Comparison of ENCODE assay signal across 19 cellular contexts in the genomic region with DNA sequence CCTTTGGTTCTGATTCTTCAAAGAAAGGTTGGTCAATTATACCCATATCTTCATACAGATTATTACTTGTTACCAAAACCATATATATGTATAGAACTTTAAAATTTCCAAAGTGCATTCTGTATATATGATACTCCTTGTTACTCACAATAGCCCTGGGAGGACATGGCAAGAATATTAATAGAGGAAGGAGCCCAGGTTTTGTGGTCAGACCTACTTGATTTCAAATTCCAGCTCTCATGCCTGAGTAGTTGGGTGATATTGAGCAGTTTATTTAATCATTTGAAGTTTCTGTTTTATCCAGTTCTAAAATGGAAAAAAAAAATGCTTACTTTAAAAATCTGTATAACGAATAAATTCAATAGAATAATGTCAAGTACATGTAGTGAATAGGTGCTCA. TPM values are rescaled to one million over a fixed set of nuclear protein-coding genes. Genes with fewer than 3 reads are reported as not detected.
DNase-seq lines count a peak whose midpoint lies in the region; ATAC-seq, FAIRE-seq and TF ChIP-seq lines count a peak whose summit lies in the region.
"Had no signal": no experiment of that assay in that cellular context is flagged by ENCODE, and none has a peak within 500 bp of the region (broad histone marks: within the 10 kb centered on the region; RNA-seq: fewer than 3 reads in every experiment).

No MANE protein-coding gene starts in this region.

- no peak for TF ChIP-seq RAD21 in SK-N-SH (IDR thresholded peaks at IDR 0.05; ENCODE audit: low read length)

- peaks cover 5% of the 10 kb centered on the region for H3F3A ChIP-seq in SK-N-SH (replicated peaks; ENCODE audit: insufficient read depth)

- CTCF ChIA-PET in SK-N-SH (lab: Yijun Ruan, JAX) = no interaction called here
- CTCF ChIA-PET in CD4-positive, alpha-beta T cell (lab: Charles Lee) = no interaction called here

- H3K4me3 ChIP-seq in SK-N-SH (ENCODE audit: low read depth in 2 of 2, low read length in 1 of 2) = 0 out of 4 replicates have a peak overlapping the region, but pooled peaks of 1 of the 2 experiments have one; percentile 91
- H3K4me3 ChIP-seq in astrocyte (ENCODE audit: insufficient read depth, low read depth, low read length) = no peak overlapping the region
- H3K4me3 ChIP-seq: pancreas had no signal

- H3K36me3 ChIP-seq in SK-N-SH (replicated peaks in 1 of 2; ENCODE audit: control insufficient read depth in 1 of 2, insufficient read depth in 2 of 2, low read length in 1 of 2) (no peaks in the 10 kb centered on the region), astrocyte (ENCODE audit: insufficient read depth, low read length) (no peaks in the 10 kb centered on the region)
- H3K36me3 ChIP-seq: pancreas, stomach had no signal

- 35% methylated on average over 1 of the region's 1 CpG for WGBS in SK-N-SH (ENCODE audit: low lambda C conversion rate)

- no peak overlapping the region for H3K9ac ChIP-seq in SK-N-SH
- H3K9ac ChIP-seq in astrocyte (ENCODE audit: low read length) = no peak overlapping the region

- TF ChIP-seq CTCF in SK-N-SH (IDR thresholded peaks at IDR 0.05) (no peak), astrocyte (IDR thresholded peaks at IDR 0.05; ENCODE audit: insufficient read depth, low read depth, low read length) (no peak), mesothelial cell of epicardium (IDR thresholded peaks at IDR 0.05; ENCODE audit: unreplicated experiment) (no peak)
- no peak for TF ChIP-seq CTCF in CD4-positive, alpha-beta T cell (IDR thresholded peaks at IDR 0.05)

- no peaks in the 10 kb centered on the region for H3K9me3 Mint-ChIP-seq in CD4-positive, alpha-beta T cell
- H3K9me3 Mint-ChIP-seq in astrocyte (ENCODE audit: unreplicated experiment) (no peaks in the 10 kb centered on the region), mesothelial cell of epicardium (no peaks in the 10 kb centered on the region)
- H3K9me3 Mint-ChIP-seq: effector memory CD8-positive, alpha-beta T cell had no signal

- no peak for DNase-seq in SK-N-SH
- no peak for DNase-seq in CD4-positive, alpha-beta T cell
- DNase-seq in astrocyte (ENCODE audit: low read depth) = peak; percentile 64
- DNase-seq in mesothelial cell of epicardium (ENCODE audit: low spot score in 2 of 2, unreplicated experiment in 2 of 2) = no peak
- no peak for DNase-seq in effector CD8-positive, alpha-beta T cell (lab: John Stamatoyannopoulos, UW)
- DNase-seq in SIG-M5 treated with dmso at 0.1 percent for 504 hours (lab: John Stamatoyannopoulos, UW; ENCODE audit: unreplicated experiment) = no peak
- DNase-seq: activated naive CD4-positive, alpha-beta T cell treated with anti-CD3 and anti-CD28 coated beads, Interleukin-2, amount 50 U/mL, for 16 hours; caudate nucleus; CD4-positive, alpha-beta memory T cell; effector memory CD8-positive, alpha-beta T cell; left colon; MV-4-11; NCI-H2081; NCI-H526 treated with DMSO at 0.1 percent for 48 hours; pancreas; stomach had no signal

- H3K27ac Mint-ChIP-seq in CD4-positive, alpha-beta T cell = peak overlapping the region; percentile 83
- H3K27ac Mint-ChIP-seq in astrocyte (ENCODE audit: unreplicated experiment) = no peak overlapping the region
- no peak overlapping the region for H3K27ac Mint-ChIP-seq in mesothelial cell of epicardium
- H3K27ac Mint-ChIP-seq: effector memory CD8-positive, alpha-beta T cell had no signal

- H3K27me3 ChIP-seq in SK-N-SH (ENCODE audit: insufficient read depth) = no peaks in the 10 kb centered on the region
- no peaks in the 10 kb centered on the region for H3K27me3 ChIP-seq in CD4-positive, alpha-beta T cell (ENCODE audit: control insufficient read depth, insufficient read depth, low read length)
- H3K27me3 ChIP-seq in astrocyte (ENCODE audit: insufficient read depth, low read length) = no peaks in the 10 kb centered on the region
- H3K27me3 ChIP-seq: pancreas, stomach had no signal

- H3K9me2 ChIP-seq in SK-N-SH = no peaks in the 10 kb centered on the region

- H3K27me3 Mint-ChIP-seq in CD4-positive, alpha-beta T cell = no peaks in the 10 kb centered on the region
- no peaks in the 10 kb centered on the region for H3K27me3 Mint-ChIP-seq in astrocyte (ENCODE audit: low read depth, unreplicated experiment)
- H3K27me3 Mint-ChIP-seq in mesothelial cell of epicardium (ENCODE audit: low read depth) = peaks cover 9% of the 10 kb centered on the region
- H3K27me3 Mint-ChIP-seq: CD4-positive, alpha-beta memory T cell; effector memory CD8-positive, alpha-beta T cell had no signal

- H3K4me1 ChIP-seq in SK-N-SH (ENCODE audit: control insufficient read depth in 1 of 2, insufficient read depth in 2 of 2, low read depth in 1 of 2, low read length in 1 of 2) = peaks cover 4 to 31% of the 10 kb centered on the region in 2 experiments; a peak in 2 of 4 replicates
- peaks cover 19% of the 10 kb centered on the region for H3K4me1 ChIP-seq in astrocyte (ENCODE audit: insufficient read depth, low read length)

- POLR2A ChIA-PET in SK-N-SH (lab: Yijun Ruan, JAX) = no interaction called here
- POLR2A ChIA-PET in CD4-positive, alpha-beta T cell (lab: Charles Lee) = no interaction called here

- no peak for TF ChIP-seq EP300 in SK-N-SH (IDR thresholded peaks at IDR 0.05; ENCODE audit: borderline replicate concordance in 1 of 2, low read depth in 1 of 2, low read length in 1 of 2)

- H3K4me2 ChIP-seq in SK-N-SH (peak overlapping the region; percentile 21; the same call in 1 of the 2 replicates), astrocyte (ENCODE audit: low read length) (peak overlapping the region; percentile 96)

- intact Hi-C loops in CD4-positive, alpha-beta T cell (cut with DNase I, micrococcal nuclease) = no loop called here

- no peak overlapping the region for H2AFZ ChIP-seq in SK-N-SH (ENCODE audit: low read depth)
- H2AFZ ChIP-seq in astrocyte (ENCODE audit: low read depth, low read length) = no peak overlapping the region

- peaks cover 35% of the 10 kb centered on the region for H3K4me1 Mint-ChIP-seq in CD4-positive, alpha-beta T cell (ENCODE audit: low read depth)
- H3K4me1 Mint-ChIP-seq in astrocyte (ENCODE audit: low read depth, unreplicated experiment) (peaks cover 18% of the 10 kb centered on the region), mesothelial cell of epicardium (peaks cover 7% of the 10 kb centered on the region)

- H3K79me2 ChIP-seq in SK-N-SH (ENCODE audit: insufficient read depth) (0 out of 2 replicates have a peak, but pooled peaks cover 7% of the 10 kb centered on the region), astrocyte (ENCODE audit: insufficient read depth, low read length) (peaks cover 10% of the 10 kb centered on the region)

- H3K9me3 ChIP-seq in SK-N-SH (no peaks in the 10 kb centered on the region), astrocyte (ENCODE audit: insufficient read depth, low read depth, low read length) (no peaks in the 10 kb centered on the region)
- H3K9me3 ChIP-seq in CD4-positive, alpha-beta T cell (ENCODE audit: control insufficient read depth, low read length) = no peaks in the 10 kb centered on the region
- H3K9me3 ChIP-seq: pancreas, stomach had no signal

- no peaks in the 10 kb centered on the region for H4K20me1 ChIP-seq in SK-N-SH (ENCODE audit: insufficient read depth)
- peaks cover 3% of the 10 kb centered on the region for H4K20me1 ChIP-seq in astrocyte (ENCODE audit: insufficient read depth, low read length)

- H3K4me3 Mint-ChIP-seq in CD4-positive, alpha-beta T cell = peak overlapping the region; percentile 93
- H3K4me3 Mint-ChIP-seq in astrocyte (ENCODE audit: unreplicated experiment) (peak overlapping the region; percentile 89), mesothelial cell of epicardium (peak overlapping the region; percentile 7)

- no peak overlapping the region for H3K27ac ChIP-seq in SK-N-SH (ENCODE audit: low read depth in 2 of 2, low read length in 1 of 2)
- no peak overlapping the region for H3K27ac ChIP-seq in CD4-positive, alpha-beta T cell (ENCODE audit: low read depth, low read length)
- no peak overlapping the region for H3K27ac ChIP-seq in astrocyte (ENCODE audit: low read depth, low read length)
- H3K27ac ChIP-seq: pancreas, stomach had no signal

- ATAC-seq in SK-N-SH treated with all-trans-retinoic acid at 6 μM for 48 hours (no peak), HG03571 (IDR thresholded peaks at IDR 0.05; ENCODE audit: unreplicated experiment) (no peak)
- no peak for ATAC-seq in CD4-positive, alpha-beta T cell (ENCODE audit: poor library complexity)
- ATAC-seq: effector memory CD8-positive, alpha-beta T cell; left colon; pancreas had no signal

- no peaks in the 10 kb centered on the region for H3K36me3 Mint-ChIP-seq in CD4-positive, alpha-beta T cell (ENCODE audit: low read depth)
- H3K36me3 Mint-ChIP-seq in astrocyte (ENCODE audit: low read depth, unreplicated experiment) (peaks cover 8% of the 10 kb centered on the region), mesothelial cell of epicardium (no peaks in the 10 kb centered on the region)

- FAIRE-seq in astrocyte (lab: Jason Lieb, UNC) = no peak
- FAIRE-seq: pancreas, urothelium cell line had no signal

TF ChIP-seq in SK-N-SH, 30 proteins besides CTCF, POLR2A, EP300 and RAD21 (continues in another document):
- TF ChIP-seq YY1 (IDR thresholded peaks at IDR 0.05; ENCODE audit: low read depth) (no peak), TCF12 (IDR thresholded peaks at IDR 0.05) (no peak), RFX5 (IDR thresholded peaks at IDR 0.05; ENCODE audit: low read length) (no peak), RCOR1 (IDR thresholded peaks at IDR 0.05; ENCODE audit: low read length) (no peak), FOXM1 (IDR thresholded peaks at IDR 0.05; ENCODE audit: low read depth) (no peak)
- TF ChIP-seq, protein P1, sequence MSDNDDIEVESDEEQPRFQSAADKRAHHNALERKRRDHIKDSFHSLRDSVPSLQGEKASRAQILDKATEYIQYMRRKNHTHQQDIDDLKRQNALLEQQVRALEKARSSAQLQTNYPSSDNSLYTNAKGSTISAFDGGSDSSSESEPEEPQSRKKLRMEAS (IDR thresholded peaks at IDR 0.05; ENCODE audit: low read depth) = no peak

TF ChIP-seq in SK-N-SH treated with all-trans-retinoic acid at 6 μM for 48 hours, 23 proteins besides CTCF, POLR2A, EP300 and RAD21:
- TF ChIP-seq ESRRG (CRISPR knock-in tag; IDR thresholded peaks at IDR 0.05) = no peak
- TF ChIP-seq CSDC2 (CRISPR knock-in tag; IDR thresholded peaks at IDR 0.05) = no peak
- TF ChIP-seq GLIS3 (CRISPR knock-in tag; IDR thresholded peaks at IDR 0.05) = no peak
- no peak for TF ChIP-seq ISL1 (CRISPR knock-in tag; IDR thresholded peaks at IDR 0.05)
- no peak for TF ChIP-seq RARB (CRISPR knock-in tag; IDR thresholded peaks at IDR 0.05)
- TF ChIP-seq OSR1 (CRISPR knock-in tag; IDR thresholded peaks at IDR 0.05) = no peak
- TF ChIP-seq PPARA (CRISPR knock-in tag; IDR thresholded peaks at IDR 0.05; ENCODE audit: borderline replicate concordance) = no peak
- no peak for TF ChIP-seq TOX (CRISPR knock-in tag; IDR thresholded peaks at IDR 0.05; ENCODE audit: borderline replicate concordance)
- TF ChIP-seq ZFP3 (CRISPR knock-in tag; IDR thresholded peaks at IDR 0.05) = no peak

RNA-seq across cellular contexts. Expression of a gene that starts 2.5 kb away (rescaled TPM):
- 7.6 and 10.8 TPM in 2 replicates for polyA plus RNA-seq in SK-N-SH (2012; rRNA removed)
- polyA plus RNA-seq in SK-N-SH (2012; cell fraction: cytosol; rRNA removed) = 8.2 and 8.7 TPM in 2 replicates
- polyA plus RNA-seq in SK-N-SH (2012; cell fraction: nucleus; rRNA removed) = 3.6 and 10.1 TPM in 2 replicates
- 10 to 100 TPM; 13.7 to 14.7 TPM for total RNA-seq in CD4-positive, alpha-beta T cell
- total RNA-seq in astrocyte (19.4 and 27.3 TPM in 2 replicates), mesothelial cell of epicardium (13.9 to 15.5 TPM (median 15.0 TPM) in 3 replicates)

Comparison
In these comparisons a context has a peak if more than half of its experiments do, and no peak if none do; other contexts are left out.
1. H3K4me3 Mint-ChIP-seq: peak in every context shown above with its lines; median percentile 93 in CD4-positive, alpha-beta T cell; 89 in astrocyte; 7 in mesothelial cell of epicardium.